ENCODE assay signal across 9 cellular contexts in genomic region chr7:96322847-96323461, GRCh38. TPM values are rescaled to one million over a fixed set of nuclear protein-coding genes. Genes with fewer than 3 reads are reported as not detected.
DNase-seq lines count a peak whose midpoint lies in the region; ATAC-seq and TF ChIP-seq lines count a peak whose summit lies in the region.
"Had no signal": no experiment of that assay in that cellular context is flagged by ENCODE, and none has a peak within 500 bp of the region (broad histone marks: within the 10 kb centered on the region; RNA-seq: fewer than 3 reads in every experiment).

No MANE protein-coding gene starts in this region.

- H3K4me2 ChIP-seq in GM23338 = peak overlapping the region; percentile 71

- H3K4me1 Mint-ChIP-seq in GM23338 (peaks cover 27% of the 10 kb centered on the region), mesothelial cell of epicardium (peaks cover 14% of the 10 kb centered on the region)
- peaks cover 36% of the 10 kb centered on the region for H3K4me1 Mint-ChIP-seq in activated T-cell treated with anti-CD3 and anti-CD28 coated beads, Interleukin-2, amount 50 U/mL, for 72 hours (ENCODE audit: low read depth)

- no peak for ATAC-seq in GM23338
- no peak for ATAC-seq in activated T-cell treated with anti-CD3 and anti-CD28 coated beads, Interleukin-2, amount 50 U/mL, for 72 hours (replicated peaks in 1 of 2)

- H3K9me3 Mint-ChIP-seq in GM23338 (peaks cover 6% of the 10 kb centered on the region; the same call in 2 of the 3 replicates), mesothelial cell of epicardium (peaks cover 4% of the 10 kb centered on the region)
- peaks cover 0 to 1% of the 10 kb centered on the region in 2 donors for H3K9me3 Mint-ChIP-seq in activated T-cell treated with anti-CD3 and anti-CD28 coated beads, Interleukin-2, amount 50 U/mL, for 72 hours

- H3K4me3 Mint-ChIP-seq in GM23338 = peak overlapping the region; percentile 80
- peak overlapping the region; percentile 94 to 96 for H3K4me3 Mint-ChIP-seq in activated T-cell treated with anti-CD3 and anti-CD28 coated beads, Interleukin-2, amount 50 U/mL, for 72 hours
- peak overlapping the region; percentile 91 for H3K4me3 Mint-ChIP-seq in mesothelial cell of epicardium

- peaks cover 21% of the 10 kb centered on the region; the same call in 1 of the 2 replicates for H4K20me1 ChIP-seq in GM23338 (replicated peaks; ENCODE audit: insufficient read depth)

- H3K4me3 ChIP-seq in GM23338 = peak overlapping the region; percentile 76

- no peak for TF ChIP-seq CTCF in 22Rv1 (IDR thresholded peaks at IDR 0.05)
- TF ChIP-seq CTCF in GM23338 (conservative IDR thresholded peaks at IDR 0.05; ENCODE audit: low read depth in 2 of 2) = no peak
- TF ChIP-seq CTCF in mesothelial cell of epicardium (IDR thresholded peaks at IDR 0.05; ENCODE audit: unreplicated experiment) = no peak

- 0 out of 2 replicates have a peak, but pooled peaks cover 4% of the 10 kb centered on the region for H3K9me2 ChIP-seq in GM23338 (ENCODE audit: insufficient read depth)

- peak overlapping the region; percentile 89; the same call in 1 of the 2 replicates for H3K27ac ChIP-seq in 22Rv1
- H3K27ac ChIP-seq in GM23338 (ENCODE audit: low read depth) = 0 out of 2 replicates have a peak overlapping the region, but pooled peaks have one; percentile 4

- DNase-seq in GM23338 (ENCODE audit: low spot score) (no peak), mesothelial cell of epicardium (ENCODE audit: low spot score in 2 of 2, unreplicated experiment in 2 of 2) (no peak), HPDE6-E6E7 (ENCODE audit: extremely low spot score) (no peak), SHP77 treated with DMSO at 0.1 percent for 48 hours (lab: John Stamatoyannopoulos, UW) (no peak), CD1c-positive myeloid dendritic cell (ENCODE audit: extremely low spot score) (no peak), NCI-H774 (lab: John Stamatoyannopoulos, UW) (no peak)
- no peak for DNase-seq in activated T-cell treated with anti-CD3 and anti-CD28 coated beads, Interleukin-2, amount 50 U/mL, for 72 hours
- DNase-seq: NCI-H187 treated with DMSO at 0.1 percent for 48 hours had no signal

- peaks cover 21% of the 10 kb centered on the region for H3K4me1 ChIP-seq in GM23338 (ENCODE audit: insufficient read depth)

- H3K36me3 Mint-ChIP-seq in GM23338 (ENCODE audit: low read depth) (no peaks in the 10 kb centered on the region; the same call in 2 of the 3 replicates), mesothelial cell of epicardium (no peaks in the 10 kb centered on the region)
- no peaks in the 10 kb centered on the region for H3K36me3 Mint-ChIP-seq in activated T-cell treated with anti-CD3 and anti-CD28 coated beads, Interleukin-2, amount 50 U/mL, for 72 hours (ENCODE audit: insufficient read depth in 2 of 2)

- H2AFZ ChIP-seq in GM23338 = peak overlapping the region; percentile 99; the same call in 1 of the 2 replicates

- H3K36me3 ChIP-seq in GM23338 (ENCODE audit: insufficient read depth) = no peaks in the 10 kb centered on the region

- H3K27ac Mint-ChIP-seq in GM23338 (no peak overlapping the region), mesothelial cell of epicardium (peak overlapping the region; percentile 80)
- no peak overlapping the region for H3K27ac Mint-ChIP-seq in activated T-cell treated with anti-CD3 and anti-CD28 coated beads, Interleukin-2, amount 50 U/mL, for 72 hours

- peaks cover 31% of the 10 kb centered on the region for H3K79me2 ChIP-seq in GM23338 (replicated peaks; ENCODE audit: insufficient read depth)

- no peaks in the 10 kb centered on the region for H3K27me3 ChIP-seq in GM23338 (ENCODE audit: insufficient read depth)

- H3F3A ChIP-seq in GM23338 (replicated peaks; ENCODE audit: low read depth) = no peaks in the 10 kb centered on the region

- H3K27me3 Mint-ChIP-seq in GM23338 (ENCODE audit: insufficient read depth, low read depth, poor library complexity) (no peaks in the 10 kb centered on the region), mesothelial cell of epicardium (ENCODE audit: low read depth) (no peaks in the 10 kb centered on the region)
- peaks cover 5% of the 10 kb centered on the region for H3K27me3 Mint-ChIP-seq in activated T-cell treated with anti-CD3 and anti-CD28 coated beads, Interleukin-2, amount 50 U/mL, for 72 hours (ENCODE audit: low read depth)

TF ChIP-seq in GM23338, 12 proteins besides CTCF, POLR2A, EP300 and RAD21 (continues in another document):
- TF ChIP-seq EZH2 (IDR thresholded peaks at IDR 0.05; ENCODE audit: low read depth, unreplicated experiment) (no peak), ETS1 (IDR thresholded peaks at IDR 0.05) (no peak), STAT1 (IDR thresholded peaks at IDR 0.05; ENCODE audit: unreplicated experiment) (no peak), CREB1 (CRISPR knock-in tag; IDR thresholded peaks at IDR 0.05; ENCODE audit: low read depth) (no peak), EZH2phosphoT487 (IDR thresholded peaks at IDR 0.05; ENCODE audit: unreplicated experiment) (no peak), POLR2AphosphoS5 (IDR thresholded peaks at IDR 0.05; ENCODE audit: low read depth) (no peak), JUNB (IDR thresholded peaks at IDR 0.05; ENCODE audit: unreplicated experiment) (no peak), ZNF462 (CRISPR knock-in tag; IDR thresholded peaks at IDR 0.05) (no peak)

RNA-seq across cellular contexts. Expression of gene SLC25A13, which starts 1.1 kb away (rescaled TPM):
- total RNA-seq in GM23338 (2014; rRNA removed; shearing (Covaris generic)) = 82.6 and 84.6 TPM in 2 replicates
- 47.4 and 51.1 TPM in 2 replicates for polyA plus RNA-seq in GM23338 (2016; fragmentation: Nextera tagmentation; extraction: Ambion mirVana)
- 1 to 10 TPM; 6.1 to 8.4 TPM for total RNA-seq in activated T-cell treated with anti-CD3 and anti-CD28 coated beads, Interleukin-2, amount 50 U/mL, for 72 hours
- 42.3 to 47.4 TPM (median 43.1 TPM) in 3 replicates for total RNA-seq in mesothelial cell of epicardium
